ENCODE assay signal across 8 cellular contexts in the genomic region with DNA sequence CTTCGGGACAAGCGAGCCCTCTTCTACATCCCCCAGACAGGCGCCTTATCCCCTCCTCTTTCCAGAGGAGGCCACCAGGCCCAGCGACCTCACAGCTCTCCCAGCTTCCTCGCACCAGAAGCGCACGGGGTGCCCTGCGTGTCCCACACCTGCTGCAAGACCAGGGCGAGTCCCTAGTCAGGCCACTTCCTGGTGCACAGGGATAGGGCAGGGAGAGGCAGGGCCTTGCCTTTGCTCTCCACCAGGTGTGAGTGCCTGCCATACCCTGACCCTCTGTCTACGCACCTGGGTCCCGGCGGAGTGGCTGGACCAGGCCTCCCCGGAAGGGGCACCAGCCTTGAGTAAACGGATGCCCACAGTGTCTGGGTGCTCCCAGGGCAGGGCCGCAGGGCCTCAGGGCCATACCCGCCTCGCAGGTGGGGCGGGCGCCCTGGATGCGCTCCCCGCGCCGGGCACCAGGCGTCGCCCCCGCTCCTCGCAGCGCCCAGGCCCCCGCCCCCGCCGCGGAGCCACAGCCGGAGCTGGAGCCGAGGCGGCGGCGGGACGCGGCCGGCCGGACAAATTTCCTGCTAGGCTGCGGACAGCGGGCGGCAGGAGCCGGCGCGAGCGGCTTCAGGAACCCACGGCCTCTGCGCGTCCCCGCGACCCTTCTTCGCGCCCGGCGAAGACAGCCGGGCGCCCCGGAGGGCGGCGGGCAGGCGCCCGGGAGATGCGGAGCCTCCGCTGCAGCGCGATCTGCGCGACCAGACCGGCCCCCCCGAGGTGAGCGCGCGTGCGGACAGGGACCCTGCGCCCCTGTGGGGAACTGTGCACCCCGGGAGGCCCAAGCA. TPM values are rescaled to one million over a fixed set of nuclear protein-coding genes. Genes with fewer than 3 reads are reported as not detected.
DNase-seq lines count a peak whose midpoint lies in the region; ATAC-seq and TF ChIP-seq lines count a peak whose summit lies in the region.

A gene with protein sequence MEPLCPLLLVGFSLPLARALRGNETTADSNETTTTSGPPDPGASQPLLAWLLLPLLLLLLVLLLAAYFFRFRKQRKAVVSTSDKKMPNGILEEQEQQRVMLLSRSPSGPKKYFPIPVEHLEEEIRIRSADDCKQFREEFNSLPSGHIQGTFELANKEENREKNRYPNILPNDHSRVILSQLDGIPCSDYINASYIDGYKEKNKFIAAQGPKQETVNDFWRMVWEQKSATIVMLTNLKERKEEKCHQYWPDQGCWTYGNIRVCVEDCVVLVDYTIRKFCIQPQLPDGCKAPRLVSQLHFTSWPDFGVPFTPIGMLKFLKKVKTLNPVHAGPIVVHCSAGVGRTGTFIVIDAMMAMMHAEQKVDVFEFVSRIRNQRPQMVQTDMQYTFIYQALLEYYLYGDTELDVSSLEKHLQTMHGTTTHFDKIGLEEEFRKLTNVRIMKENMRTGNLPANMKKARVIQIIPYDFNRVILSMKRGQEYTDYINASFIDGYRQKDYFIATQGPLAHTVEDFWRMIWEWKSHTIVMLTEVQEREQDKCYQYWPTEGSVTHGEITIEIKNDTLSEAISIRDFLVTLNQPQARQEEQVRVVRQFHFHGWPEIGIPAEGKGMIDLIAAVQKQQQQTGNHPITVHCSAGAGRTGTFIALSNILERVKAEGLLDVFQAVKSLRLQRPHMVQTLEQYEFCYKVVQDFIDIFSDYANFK (plus strand): TSS at position 556 of the 830 bp plus-strand sequence. CDS start 133,779 bp downstream, outside the sequence.

- H3K4me2 ChIP-seq in skeletal muscle satellite cell (ENCODE audit: low read length), result peak within 1 kb of the TSS; percentile 89

- H3K27ac Mint-ChIP-seq in CD4-positive, CD25-positive, alpha-beta regulatory T cell, result no peak within 1 kb of the TSS
- H3K27ac Mint-ChIP-seq in T-helper 2 cell treated with Interferon-gamma antibody and Interleukin-4, amounts not matched to agents 5 μg/mL and 100 μg/mL, for 36 hours, result no peak within 1 kb of the TSS

- H3K9ac ChIP-seq in skeletal muscle satellite cell (ENCODE audit: low read depth, low read length), result peak within 1 kb of the TSS; percentile 87

- peaks cover 51% of the 10 kb centered on the region for H3K27me3 Mint-ChIP-seq in CD4-positive, CD25-positive, alpha-beta regulatory T cell
- peaks cover 36% of the 10 kb centered on the region for H3K27me3 Mint-ChIP-seq in T-helper 2 cell treated with Interferon-gamma antibody and Interleukin-4, amounts not matched to agents 5 μg/mL and 100 μg/mL, for 36 hours (ENCODE audit: low read depth)

- peak; percentile 62 for TF ChIP-seq CTCF in astrocyte of the spinal cord (IDR thresholded peaks at IDR 0.05; ENCODE audit: low read depth, low read length)

- peaks cover 10% of the 10 kb centered on the region for H3K4me1 ChIP-seq in CD4-positive, CD25-positive, alpha-beta regulatory T cell (ENCODE audit: control insufficient read depth, insufficient read depth, low read length, poor library complexity, severe bottlenecking)
- H3K4me1 ChIP-seq in skeletal muscle satellite cell (ENCODE audit: control insufficient read depth, insufficient read depth, low read length), result peaks cover 37% of the 10 kb centered on the region

- no peak within 1 kb of the TSS for H3K27ac ChIP-seq in CD4-positive, CD25-positive, alpha-beta regulatory T cell (ENCODE audit: insufficient read depth, low read length, poor library complexity, severe bottlenecking)

- H3K36me3 Mint-ChIP-seq in CD4-positive, CD25-positive, alpha-beta regulatory T cell, result no peaks in the 10 kb centered on the region
- H3K36me3 Mint-ChIP-seq in T-helper 2 cell treated with Interferon-gamma antibody and Interleukin-4, amounts not matched to agents 5 μg/mL and 100 μg/mL, for 36 hours (ENCODE audit: low read depth), result no peaks in the 10 kb centered on the region

- peak; percentile 82 to 84 for ATAC-seq in CD4-positive, CD25-positive, alpha-beta regulatory T cell (ENCODE audit: low read depth in 2 of 2)
- peak; percentile 88 for ATAC-seq in GM19438 (IDR thresholded peaks at IDR 0.05; ENCODE audit: low read depth, unreplicated experiment)
- peak; percentile 87 for ATAC-seq in HG03558 (IDR thresholded peaks at IDR 0.05; ENCODE audit: extremely low read depth, unreplicated experiment)

- H3K4me3 ChIP-seq in CD4-positive, CD25-positive, alpha-beta regulatory T cell (ENCODE audit: low read depth, low read length), result no peak within 1 kb of the TSS
- H3K4me3 ChIP-seq in astrocyte of the spinal cord (ENCODE audit: low read depth, low read length) (peak within 1 kb of the TSS; percentile 29), iPS-18c (ENCODE audit: insufficient read depth, low read depth, low read length) (peak within 1 kb of the TSS; percentile 71), skeletal muscle satellite cell (ENCODE audit: low read length) (peak within 1 kb of the TSS; percentile 80)

- no peaks in the 10 kb centered on the region for H3K4me1 Mint-ChIP-seq in CD4-positive, CD25-positive, alpha-beta regulatory T cell
- peaks cover 2% of the 10 kb centered on the region for H3K4me1 Mint-ChIP-seq in T-helper 2 cell treated with Interferon-gamma antibody and Interleukin-4, amounts not matched to agents 5 μg/mL and 100 μg/mL, for 36 hours (ENCODE audit: low read depth)

- H3K9me3 ChIP-seq in CD4-positive, CD25-positive, alpha-beta regulatory T cell (ENCODE audit: control insufficient read depth in 2 of 2, low read length in 2 of 2), result no peaks in the 10 kb centered on the region
- no peaks in the 10 kb centered on the region for H3K9me3 ChIP-seq in iPS-18c (ENCODE audit: control insufficient read depth, insufficient read depth, low read length)
- H3K9me3 ChIP-seq in skeletal muscle satellite cell (replicated peaks; ENCODE audit: low read length), result no peaks in the 10 kb centered on the region

- in situ Hi-C loops in astrocyte of the spinal cord (cut with HindIII; ENCODE audit: low sequenced_read_pairs), result no loop called here

- peak within 1 kb of the TSS in 2 of 4 donors; percentile 29 to 60 for H3K4me3 Mint-ChIP-seq in CD4-positive, CD25-positive, alpha-beta regulatory T cell
- H3K4me3 Mint-ChIP-seq in T-helper 2 cell treated with Interferon-gamma antibody and Interleukin-4, amounts not matched to agents 5 μg/mL and 100 μg/mL, for 36 hours, result no peak within 1 kb of the TSS

- peaks cover 2% of the 10 kb centered on the region for H3K27me3 ChIP-seq in CD4-positive, CD25-positive, alpha-beta regulatory T cell (ENCODE audit: control insufficient read depth, insufficient read depth, low read length)
- H3K27me3 ChIP-seq in skeletal muscle satellite cell (ENCODE audit: control insufficient read depth, insufficient read depth, low read length), result peaks cover 2% of the 10 kb centered on the region

- DNase-seq in CD4-positive, CD25-positive, alpha-beta regulatory T cell, result peak; percentile 27 to 65 (median 60)
- DNase-seq in T-helper 2 cell treated with Interferon-gamma antibody and Interleukin-4, amounts not matched to agents 5 μg/mL and 100 μg/mL, for 36 hours (ENCODE audit: low spot score), result peak; percentile 68
- DNase-seq in astrocyte of the spinal cord (ENCODE audit: low read depth, low spot score), result peak; percentile 40
- no peak for DNase-seq in NCI-H446 treated with DMSO at 0.1 percent for 48 hours (lab: John Stamatoyannopoulos, UW)

- H3K36me3 ChIP-seq in CD4-positive, CD25-positive, alpha-beta regulatory T cell (ENCODE audit: control insufficient read depth, insufficient read depth, low read length), result no peaks in the 10 kb centered on the region
- no peaks in the 10 kb centered on the region for H3K36me3 ChIP-seq in skeletal muscle satellite cell (ENCODE audit: insufficient read depth, low read length)

- H3K9me3 Mint-ChIP-seq in CD4-positive, CD25-positive, alpha-beta regulatory T cell, result peaks cover 0 to 1% (median 0%) of the 10 kb centered on the region in 7 donors
- H3K9me3 Mint-ChIP-seq in T-helper 2 cell treated with Interferon-gamma antibody and Interleukin-4, amounts not matched to agents 5 μg/mL and 100 μg/mL, for 36 hours, result no peaks in the 10 kb centered on the region

RNA-seq across cellular contexts. Expression of the gene that starts here (rescaled TPM):
- total RNA-seq in CD4-positive, CD25-positive, alpha-beta regulatory T cell, result 63.9 TPM
- 10 to 100 TPM; 10.0 to 14.4 (median 12.9) TPM for polyA plus RNA-seq in CD4-positive, CD25-positive, alpha-beta regulatory T cell
- total RNA-seq in skeletal muscle satellite cell (2012; rRNA removed), result 1.3 TPM in 2 replicates
